8 cellular contexts compared by ENCODE assay signal in the genomic region with DNA sequence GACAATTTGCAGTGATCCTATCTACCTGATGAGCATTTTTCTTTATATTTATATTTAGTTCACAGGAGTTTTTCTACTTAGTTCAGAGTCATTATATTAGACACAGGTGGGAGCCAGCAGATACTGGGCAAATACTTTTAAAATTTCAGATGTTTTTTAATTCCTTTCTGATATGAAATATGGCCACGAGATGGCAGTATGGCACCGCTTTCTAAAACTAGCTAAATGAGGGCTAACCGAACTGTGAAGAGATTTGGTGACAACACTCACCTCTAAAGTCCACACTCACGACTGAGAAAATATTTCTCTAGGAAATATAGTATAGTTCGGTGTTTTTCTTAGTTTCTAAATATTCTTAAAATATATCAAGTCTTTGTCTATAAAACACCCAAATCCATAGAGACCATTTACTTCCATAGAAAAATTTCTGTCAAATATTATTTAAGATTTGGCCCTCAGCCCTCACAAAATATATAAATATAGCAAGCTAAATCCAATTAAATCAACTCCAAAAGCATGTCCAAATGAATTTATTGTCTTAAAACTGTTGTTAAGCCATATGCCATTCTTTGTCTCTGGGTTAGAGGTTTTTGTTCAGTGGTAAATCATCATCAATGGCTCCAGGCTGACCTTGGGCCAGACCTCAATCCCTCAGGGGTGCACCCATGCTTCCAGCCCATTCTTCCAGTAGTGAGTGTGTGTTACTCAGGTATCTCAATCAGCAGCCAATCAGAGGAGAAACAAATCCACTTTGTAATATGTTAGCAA.
DNase-seq lines count a peak whose midpoint lies in the region; ATAC-seq and TF ChIP-seq lines count a peak whose summit lies in the region.

No MANE protein-coding gene starts in this region.

- DNase-seq in AG04449 (ENCODE audit: low read depth, low spot score) (peak; percentile 4), GM20000 (ENCODE audit: low spot score) (peak; percentile 70), NCI-H446 (lab: John Stamatoyannopoulos, UW) (peak; percentile 48 to 72), colonic mucosa (peak; percentile 55), mesenchymal stem cell (peak; percentile 63)
- DNase-seq in activated CD4-positive, alpha-beta T cell treated with anti-CD3 and anti-CD28 coated beads for 48 hours = peak; percentile 77
- peak; percentile 28 to 47 for DNase-seq in stimulated activated CD8-positive, alpha-beta memory T cell treated with anti-CD3 and anti-CD28 coated beads, Interleukin-4, amount 100 ng/mL, for 1 hour (ENCODE audit: low read depth in 2 of 2, low spot score in 1 of 2)

- H3K27me3 ChIP-seq in colonic mucosa (no peaks in the 10 kb centered on the region), mesenchymal stem cell (ENCODE audit: control insufficient read depth in 1 of 2, insufficient read depth in 1 of 2, low read length in 2 of 2) (no peaks in the 10 kb centered on the region)

- WGBS in mesenchymal stem cell = 0% methylated on average over 2 of the region's 5 CpGs

- no peak overlapping the region for H3K4me3 ChIP-seq in AG04449 (ENCODE audit: low read depth, low read length)
- H3K4me3 ChIP-seq in colonic mucosa = no peak overlapping the region
- no peak overlapping the region for H3K4me3 ChIP-seq in mesenchymal stem cell (ENCODE audit: insufficient read depth in 1 of 2, low read depth in 1 of 2, low read length in 2 of 2)

- H3K4me1 ChIP-seq in colonic mucosa (no peaks in the 10 kb centered on the region), mesenchymal stem cell (ENCODE audit: control insufficient read depth, insufficient read depth, low read depth, low read length) (no peaks in the 10 kb centered on the region)

- no peak overlapping the region for H3K9ac ChIP-seq in colonic mucosa (ENCODE audit: low read depth in 2 of 2, low read length in 2 of 2)
- H3K9ac ChIP-seq in mesenchymal stem cell (ENCODE audit: low read length) = no peak overlapping the region

- POLR2A ChIA-PET in AG04449 (lab: Yijun Ruan, JAX) = no interaction called here

- no peak overlapping the region for H3K18ac ChIP-seq in mesenchymal stem cell (ENCODE audit: low read depth in 1 of 2, low read length in 2 of 2)

- H2AFZ ChIP-seq in mesenchymal stem cell (ENCODE audit: low read depth, low read length) = no peak overlapping the region

- H2BK15ac ChIP-seq in mesenchymal stem cell (ENCODE audit: low read depth, poor library complexity, severe bottlenecking) = no peak overlapping the region

- no peak overlapping the region for H2BK5ac ChIP-seq in mesenchymal stem cell (ENCODE audit: low read depth, low read length, poor library complexity, severe bottlenecking)

- H3K79me1 ChIP-seq in mesenchymal stem cell (replicated peaks; ENCODE audit: low read length, poor library complexity, severe bottlenecking) = peaks cover 24% of the 10 kb centered on the region

- intact Hi-C loops in colonic mucosa (cut with DNase I) = loop anchor here (5.0 kb wide), 1 partner anchor 194 kb away; no protein-coding TSS in a partner anchor

- no peak for ATAC-seq in GM21576 (IDR thresholded peaks at IDR 0.05; ENCODE audit: unreplicated experiment)

- no peak overlapping the region for H3K4ac ChIP-seq in mesenchymal stem cell (ENCODE audit: low read depth in 1 of 2, low read length in 2 of 2)

- H4K8ac ChIP-seq in mesenchymal stem cell (ENCODE audit: low read length) = no peak overlapping the region

- H2BK120ac ChIP-seq in mesenchymal stem cell (ENCODE audit: low read depth, low read length) = no peak overlapping the region

- no peak overlapping the region for H2BK12ac ChIP-seq in mesenchymal stem cell (ENCODE audit: low read length in 2 of 2)

- no peak overlapping the region for H3K23ac ChIP-seq in mesenchymal stem cell (ENCODE audit: low read length in 2 of 2)

- H3K14ac ChIP-seq in mesenchymal stem cell (ENCODE audit: low read length in 2 of 2) = no peak overlapping the region

- TF ChIP-seq CTCF in AG04449 (IDR thresholded peaks at IDR 0.05; ENCODE audit: insufficient read depth, low read length, missing control alignments) (peak; percentile 27), GM20000 (IDR thresholded peaks at IDR 0.05; ENCODE audit: extremely low read depth, missing control alignments) (no peak), colonic mucosa (IDR thresholded peaks at IDR 0.05) (peak; percentile 61)

- H4K91ac ChIP-seq in mesenchymal stem cell (ENCODE audit: low read length) = no peak overlapping the region

- H3K4me2 ChIP-seq in mesenchymal stem cell (ENCODE audit: low read length, poor library complexity, severe bottlenecking) = no peak overlapping the region

- H3K9me3 ChIP-seq in colonic mucosa (no peaks in the 10 kb centered on the region), mesenchymal stem cell (ENCODE audit: control insufficient read depth, low read length) (no peaks in the 10 kb centered on the region)

- H3K27ac ChIP-seq in colonic mucosa = no peak overlapping the region
- no peak overlapping the region for H3K27ac ChIP-seq in mesenchymal stem cell (ENCODE audit: low read length, poor library complexity, severe bottlenecking)

- H2AK5ac ChIP-seq in mesenchymal stem cell (ENCODE audit: low read length, severe bottlenecking) = no peak overlapping the region

- no peaks in the 10 kb centered on the region for H3K36me3 ChIP-seq in colonic mucosa
- H3K36me3 ChIP-seq in mesenchymal stem cell (ENCODE audit: control insufficient read depth in 1 of 2, insufficient read depth in 2 of 2, low read depth in 1 of 2, low read length in 2 of 2) = peaks cover 41 to 45% of the 10 kb centered on the region in 2 experiments

- CTCF ChIA-PET in AG04449 (lab: Yijun Ruan, JAX) = interaction anchor here (0.7 to 7.4 kb wide), 45 partner anchors 7 to 844 kb away, joined by 3 to 66 read pairs (median 4); no protein-coding TSS in a partner anchor

Comparison
In these comparisons a context has a peak if more than half of its experiments do, and no peak if none do; other contexts are left out.
1. DNase-seq: peak in every context shown above with its lines; median percentile 77 in activated CD4-positive, alpha-beta T cell treated with anti-CD3 and anti-CD28 coated beads for 48 hours; 70 in GM20000; 63 in mesenchymal stem cell; 60 in NCI-H446; 55 in colonic mucosa; 38 in stimulated activated CD8-positive, alpha-beta memory T cell treated with anti-CD3 and anti-CD28 coated beads, Interleukin-4, amount 100 ng/mL, for 1 hour; 4 in AG04449.